Comparison of ENCODE assay signal across 12 cellular contexts in genomic region chr2:60317831-60318230, GRCh38.
DNase-seq lines count a peak whose midpoint lies in the region; ATAC-seq, FAIRE-seq and TF ChIP-seq lines count a peak whose summit lies in the region.
"Had no signal": no experiment of that assay in that cellular context is flagged by ENCODE, and none has a peak within 500 bp of the region (broad histone marks: within the 10 kb centered on the region; RNA-seq: fewer than 3 reads in every experiment).

No MANE protein-coding gene starts in this region.

- H3K4me3 ChIP-seq in neural progenitor cell: no peak overlapping the region
- H3K4me3 ChIP-seq: colonic mucosa, skin epidermis, testis had no signal

- H3K27me3 Mint-ChIP-seq in neural progenitor cell (ENCODE audit: insufficient read depth, low read depth): peaks cover 10% of the 10 kb centered on the region
- peaks cover 1% of the 10 kb centered on the region; the same call in 1 of the 2 replicates for H3K27me3 Mint-ChIP-seq in HFFc6 (ENCODE audit: insufficient read depth)

- no peak for FAIRE-seq in RCC 7860 (lab: Jason Lieb, UNC)

- H3K36me3 ChIP-seq in neural progenitor cell: no peaks in the 10 kb centered on the region
- H3K36me3 ChIP-seq: colonic mucosa had no signal

- in situ Hi-C loops in KBM-7 (cut with MboI; ENCODE audit: low pct_unique_long_range_greater_than_20kb, low sequenced_read_pairs): no loop called here

- no peak overlapping the region for H3K4me3 Mint-ChIP-seq in neural progenitor cell
- H3K4me3 Mint-ChIP-seq in HFFc6: no peak overlapping the region

- H3K9me3 ChIP-seq in neural progenitor cell (ENCODE audit: low read depth): no peaks in the 10 kb centered on the region
- H3K9me3 ChIP-seq: colonic mucosa, testis had no signal

- ATAC-seq in GM19025 (IDR thresholded peaks at IDR 0.05; ENCODE audit: low read depth, unreplicated experiment) (peak; percentile 60), HG02571 (IDR thresholded peaks at IDR 0.05; ENCODE audit: unreplicated experiment) (peak; percentile 74), HG03565 (IDR thresholded peaks at IDR 0.05; ENCODE audit: unreplicated experiment) (peak; percentile 84)

- H4K20me1 ChIP-seq in neural progenitor cell (ENCODE audit: low read depth): no peaks in the 10 kb centered on the region

- H2AFZ ChIP-seq in neural progenitor cell (replicated peaks): no peak overlapping the region

- H3K4me1 Mint-ChIP-seq in neural progenitor cell (peaks cover 65% of the 10 kb centered on the region), HFFc6 (ENCODE audit: low read depth) (no peaks in the 10 kb centered on the region)

- no peaks in the 10 kb centered on the region for H3K79me2 ChIP-seq in neural progenitor cell (ENCODE audit: low read depth)

- H3K27ac ChIP-seq in neural progenitor cell: no peak overlapping the region
- H3K27ac ChIP-seq: colonic mucosa, testis had no signal

- H3K27me3 ChIP-seq in neural progenitor cell: no peaks in the 10 kb centered on the region
- H3K27me3 ChIP-seq: colonic mucosa, testis had no signal

- no peak for TF ChIP-seq CTCF in neural progenitor cell (IDR thresholded peaks at IDR 0.05)
- no peak for TF ChIP-seq CTCF in HFFc6 (IDR thresholded peaks at IDR 0.05)

- H3K27ac Mint-ChIP-seq in neural progenitor cell (peak overlapping the region; percentile 3), HFFc6 (no peak overlapping the region)

- peaks cover 22% of the 10 kb centered on the region for H3K4me1 ChIP-seq in neural progenitor cell
- H3K4me1 ChIP-seq: colonic mucosa, testis had no signal

- no peak overlapping the region for H3K9ac ChIP-seq in neural progenitor cell

- H3K36me3 Mint-ChIP-seq in neural progenitor cell (no peaks in the 10 kb centered on the region), HFFc6 (ENCODE audit: low read depth) (no peaks in the 10 kb centered on the region)

- peaks cover 3% of the 10 kb centered on the region for H3F3A ChIP-seq in neural progenitor cell (ENCODE audit: low read depth)

- no peaks in the 10 kb centered on the region for H3K9me3 Mint-ChIP-seq in neural progenitor cell
- H3K9me3 Mint-ChIP-seq in HFFc6: peaks cover 10% of the 10 kb centered on the region

- no peak overlapping the region for H3K4me2 ChIP-seq in neural progenitor cell

- DNase-seq in neural progenitor cell (ENCODE audit: low spot score): no peak
- DNase-seq in KBM-7: no peak
- no peak for DNase-seq in HFFc6
- no peak for DNase-seq in RCC 7860 (ENCODE audit: low spot score)
- DNase-seq in DMS 273 (lab: John Stamatoyannopoulos, UW; ENCODE audit: unreplicated experiment): no peak
- DNase-seq: activated CD8-positive, alpha-beta memory T cell treated with anti-CD3 and anti-CD28 coated beads, Interleukin-2, amount 50 U/mL, for 4 hours; colonic mucosa; testis had no signal
